ENCODE assay signal across 8 cellular contexts in the genomic region with DNA sequence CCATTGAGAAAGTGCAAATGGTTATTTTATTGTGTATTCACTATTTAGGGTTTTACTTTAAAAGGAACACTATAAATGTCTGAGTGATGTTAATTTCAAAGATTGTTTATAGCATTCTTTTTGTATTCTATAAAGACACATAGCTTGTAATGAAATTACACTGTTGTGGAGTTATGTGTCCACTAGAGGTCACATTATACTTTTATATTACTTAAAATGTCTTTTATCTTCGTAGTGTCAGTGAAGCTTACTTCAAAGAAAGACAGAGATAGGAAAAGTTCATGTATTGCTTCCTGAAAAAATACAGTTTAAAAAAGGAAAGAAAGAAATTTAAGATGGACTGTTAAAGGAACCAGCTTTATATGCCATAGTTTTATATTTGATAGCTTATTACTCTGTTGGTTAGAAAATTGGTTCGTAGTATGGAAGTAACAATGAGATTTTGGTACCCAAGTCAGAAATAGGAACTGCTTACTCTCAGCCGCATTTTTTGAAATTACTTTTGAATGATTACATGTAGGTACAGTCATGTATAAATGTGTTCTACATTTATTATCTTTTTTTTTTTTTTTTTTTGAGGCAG. TPM values are rescaled to one million over a fixed set of nuclear protein-coding genes. Genes with fewer than 3 reads are reported as not detected.
DNase-seq lines count a peak whose midpoint lies in the region; ATAC-seq, FAIRE-seq and TF ChIP-seq lines count a peak whose summit lies in the region.

No MANE protein-coding gene starts in this region.

- no peaks in the 10 kb centered on the region for H3K36me3 ChIP-seq in neural progenitor cell

- no peak overlapping the region for H3K27ac Mint-ChIP-seq in neural progenitor cell

- no peak overlapping the region for H3K27ac ChIP-seq in neural progenitor cell

- no peaks in the 10 kb centered on the region for H4K20me1 ChIP-seq in neural progenitor cell (ENCODE audit: low read depth)

- no peaks in the 10 kb centered on the region for H3K9me3 ChIP-seq in neural progenitor cell (ENCODE audit: low read depth)

- H3K36me3 Mint-ChIP-seq in neural progenitor cell = no peaks in the 10 kb centered on the region

- DNase-seq in SKM-1 treated with dmso at 0.1 percent for 144 hours (lab: John Stamatoyannopoulos, UW; ENCODE audit: unreplicated experiment) (peak; percentile 25), SKM-1 (lab: John Stamatoyannopoulos, UW; ENCODE audit: unreplicated experiment) (no peak), NCI-H2227 treated with DMSO at 0.1 percent for 48 hours (lab: John Stamatoyannopoulos, UW) (peak; percentile 21), neural progenitor cell (ENCODE audit: low spot score) (peak; percentile 9), DMS79 (lab: John Stamatoyannopoulos, UW) (no peak), NK-92 (lab: John Stamatoyannopoulos, UW; ENCODE audit: unreplicated experiment) (no peak)

- no peak overlapping the region for H2AFZ ChIP-seq in neural progenitor cell (replicated peaks)

- no peaks in the 10 kb centered on the region for H3K79me2 ChIP-seq in neural progenitor cell (ENCODE audit: low read depth)

- H3K27me3 ChIP-seq in neural progenitor cell = no peaks in the 10 kb centered on the region

- TF ChIP-seq CTCF in neural progenitor cell (IDR thresholded peaks at IDR 0.05) = peak; percentile 60

- H3F3A ChIP-seq in neural progenitor cell (ENCODE audit: low read depth) = no peaks in the 10 kb centered on the region

- no peaks in the 10 kb centered on the region for H3K9me3 Mint-ChIP-seq in neural progenitor cell

- no peak overlapping the region for H3K4me3 ChIP-seq in neural progenitor cell

- H3K4me1 ChIP-seq in neural progenitor cell = peaks cover 5% of the 10 kb centered on the region

- no peak overlapping the region for H3K4me3 Mint-ChIP-seq in neural progenitor cell

- ATAC-seq in GM19035 (IDR thresholded peaks at IDR 0.05; ENCODE audit: unreplicated experiment) = no peak

- no peaks in the 10 kb centered on the region for H3K27me3 Mint-ChIP-seq in neural progenitor cell (ENCODE audit: insufficient read depth, low read depth)

- no peaks in the 10 kb centered on the region for H3K4me1 Mint-ChIP-seq in neural progenitor cell

- H3K4me2 ChIP-seq in neural progenitor cell = no peak overlapping the region

- peak; percentile 38 for FAIRE-seq in colon (lab: Jason Lieb, UNC)

- no peak overlapping the region for H3K9ac ChIP-seq in neural progenitor cell

RNA-seq across cellular contexts. Expression of a gene that starts 20.5 kb away (rescaled TPM):
- total RNA-seq in neural progenitor cell (ENCODE audit: low replicate concordance) = 9.8 and 16.9 TPM in 2 replicates

RNA-seq across cellular contexts. Expression of a gene that starts 20.8 kb away (rescaled TPM):
- 2.7 and 2.9 TPM in 2 replicates for total RNA-seq in neural progenitor cell (ENCODE audit: low replicate concordance)

Comparison
In these comparisons a context has a peak if more than half of its experiments do, and no peak if none do; other contexts are left out.
1. DNase-seq: peak in SKM-1 treated with dmso at 0.1 percent for 144 hours (single experiment), NCI-H2227 treated with DMSO at 0.1 percent for 48 hours (single experiment) and neural progenitor cell (single experiment); none in SKM-1 (single experiment), DMS79 (single experiment) and NK-92 (single experiment).